Comparison of ENCODE assay signal across 8 cellular contexts in genomic region chr4:184417802-184418511, GRCh38. TPM values are rescaled to one million over a fixed set of nuclear protein-coding genes. Genes with fewer than 3 reads are reported as not detected.
DNase-seq lines count a peak whose midpoint lies in the region; ATAC-seq and TF ChIP-seq lines count a peak whose summit lies in the region.

No MANE protein-coding gene starts in this region.

- POLR2A ChIA-PET in A673 (lab: Charles Lee; ENCODE audit: low non-redundant PET): interaction anchor here (0.5 kb wide), 1 partner anchor 57 kb away, joined by 5 read pairs; the partner anchor contains the start of gene IRF2

- CTCF ChIA-PET in A673 (lab: Charles Lee): no interaction called here

- H3K36me3 ChIP-seq in A673 (ENCODE audit: insufficient read depth, low read length, poor library complexity, severe bottlenecking): peaks cover 30% of the 10 kb centered on the region

- peaks cover 5% of the 10 kb centered on the region for H3K9me3 ChIP-seq in A673 (ENCODE audit: low read depth, low read length, poor library complexity, severe bottlenecking)

- DNase-seq in A673 (ENCODE audit: low spot score): peak; percentile 62
- peak; percentile 50 for DNase-seq in SIG-M5 (lab: John Stamatoyannopoulos, UW)
- peak; percentile 44 for DNase-seq in epidermal melanocyte (ENCODE audit: insufficient read length, low spot score)
- DNase-seq in non-pigmented ciliary epithelial cell (ENCODE audit: low read depth): peak; percentile 71
- no peak for DNase-seq in NCI-H526 (lab: John Stamatoyannopoulos, UW)

- no TSS peak for BruUV-seq in A673 (replicated peaks; lab: Mats Ljungman, UMichigan)

- H3K4me1 ChIP-seq in A673 (ENCODE audit: insufficient read depth, low read length, poor library complexity, severe bottlenecking): peaks cover 21% of the 10 kb centered on the region

- peak overlapping the region; percentile 58 for H3K27ac ChIP-seq in A673 (ENCODE audit: low read depth, low read length, poor library complexity, severe bottlenecking)

- intact Hi-C loops in A673 (cut with micrococcal nuclease; ENCODE audit: unreplicated experiment): no loop called here

- no peaks in the 10 kb centered on the region for H3K27me3 ChIP-seq in A673 (replicated peaks; ENCODE audit: insufficient read depth, low read depth, low read length, poor library complexity)

- peak; percentile 57 for ATAC-seq in GM18519 (IDR thresholded peaks at IDR 0.05; ENCODE audit: low FRiP score, unreplicated experiment)
- ATAC-seq in HG03066 (IDR thresholded peaks at IDR 0.05; ENCODE audit: low read depth, unreplicated experiment): peak; percentile 52
- ATAC-seq in GM18873 (IDR thresholded peaks at IDR 0.05; ENCODE audit: low FRiP score, unreplicated experiment): no peak

- H3K4me3 ChIP-seq in A673 (ENCODE audit: low read depth, low read length, poor library complexity, severe bottlenecking): no peak overlapping the region

- TF ChIP-seq CTCF in A673 (conservative IDR thresholded peaks at IDR 0.05; ENCODE audit: low read depth, low read length): no peak

RNA-seq across cellular contexts. Expression of gene IRF2, which starts 56.4 kb away (rescaled TPM):
- 27.5 and 28.2 TPM in 2 replicates for total RNA-seq in A673 (2021)

Comparison
In these comparisons a context has a peak if more than half of its experiments do, and no peak if none do; other contexts are left out.
1. DNase-seq: peak in A673 (single experiment), SIG-M5 (single experiment), epidermal melanocyte (single experiment) and non-pigmented ciliary epithelial cell (single experiment); none in NCI-H526 (0 of 2).